1 cellular context compared by ENCODE assay signal in the genomic region with DNA sequence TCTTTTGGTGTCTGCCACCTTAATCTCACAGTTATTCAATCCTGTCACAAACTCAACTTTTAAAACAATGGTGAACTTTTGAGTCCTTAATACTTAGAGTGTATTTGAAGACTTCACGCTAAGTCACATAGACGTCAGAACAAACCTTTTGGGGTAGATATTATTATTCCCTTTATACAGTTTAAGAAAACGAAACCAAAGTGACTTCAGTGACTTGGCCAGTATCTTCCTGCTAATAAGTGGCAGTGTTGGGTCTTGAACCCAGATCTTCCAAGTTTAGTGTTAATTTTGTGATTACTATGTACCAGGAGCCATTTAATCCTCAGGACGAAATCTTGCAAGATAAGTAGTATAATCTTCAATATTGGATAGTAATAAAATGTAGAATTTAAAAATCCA.
TF ChIP-seq lines count a peak whose summit lies in the region.

No MANE protein-coding gene starts in this region.

TF ChIP-seq in GM12878, 131 proteins besides CTCF, POLR2A, EP300 and RAD21 (continued from another document):
- no peak for TF ChIP-seq E2F4 (IDR thresholded peaks at IDR 0.05; ENCODE audit: low read depth, low read length)
- TF ChIP-seq, protein P1, sequence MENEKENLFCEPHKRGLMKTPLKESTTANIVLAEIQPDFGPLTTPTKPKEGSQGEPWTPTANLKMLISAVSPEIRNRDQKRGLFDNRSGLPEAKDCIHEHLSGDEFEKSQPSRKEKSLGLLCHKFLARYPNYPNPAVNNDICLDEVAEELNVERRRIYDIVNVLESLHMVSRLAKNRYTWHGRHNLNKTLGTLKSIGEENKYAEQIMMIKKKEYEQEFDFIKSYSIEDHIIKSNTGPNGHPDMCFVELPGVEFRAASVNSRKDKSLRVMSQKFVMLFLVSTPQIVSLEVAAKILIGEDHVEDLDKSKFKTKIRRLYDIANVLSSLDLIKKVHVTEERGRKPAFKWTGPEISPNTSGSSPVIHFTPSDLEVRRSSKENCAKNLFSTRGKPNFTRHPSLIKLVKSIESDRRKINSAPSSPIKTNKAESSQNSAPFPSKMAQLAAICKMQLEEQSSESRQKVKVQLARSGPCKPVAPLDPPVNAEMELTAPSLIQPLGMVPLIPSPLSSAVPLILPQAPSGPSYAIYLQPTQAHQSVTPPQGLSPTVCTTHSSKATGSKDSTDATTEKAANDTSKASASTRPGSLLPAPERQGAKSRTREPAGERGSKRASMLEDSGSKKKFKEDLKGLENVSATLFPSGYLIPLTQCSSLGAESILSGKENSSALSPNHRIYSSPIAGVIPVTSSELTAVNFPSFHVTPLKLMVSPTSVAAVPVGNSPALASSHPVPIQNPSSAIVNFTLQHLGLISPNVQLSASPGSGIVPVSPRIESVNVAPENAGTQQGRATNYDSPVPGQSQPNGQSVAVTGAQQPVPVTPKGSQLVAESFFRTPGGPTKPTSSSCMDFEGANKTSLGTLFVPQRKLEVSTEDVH (IDR thresholded peaks at IDR 0.05; ENCODE audit: low read depth, partially characterized antibody): peak; percentile 24
- no peak for TF ChIP-seq MTA2 (IDR thresholded peaks at IDR 0.05; ENCODE audit: low read depth)
